In genomic region chrX:146707781-146708180, GRCh38 we compare ENCODE assay signal across 21 cellular contexts.
DNase-seq lines count a peak whose midpoint lies in the region; ATAC-seq lines count a peak whose summit lies in the region.
"Had no signal": no experiment of that assay in that cellular context is flagged by ENCODE, and none has a peak within 500 bp of the region (broad histone marks: within the 10 kb centered on the region; RNA-seq: fewer than 3 reads in every experiment).

No MANE protein-coding gene starts in this region.

- DNase-seq in DMS53 (lab: John Stamatoyannopoulos, UW) (peak; percentile 1), DMS53 treated with DMSO at 0.1 percent for 48 hours (lab: John Stamatoyannopoulos, UW; ENCODE audit: unreplicated experiment) (no peak), NT2/D1 (ENCODE audit: low read depth, low spot score) (peak; percentile 27), iPS DF 4.7 (ENCODE audit: extremely low read depth, low spot score) (peak; percentile 3), NAMALWA (ENCODE audit: low spot score) (no peak), NCI-H1694 treated with DMSO at 0.1 percent for 48 hours (lab: John Stamatoyannopoulos, UW) (no peak)
- DNase-seq: 8988T; EL; GOT3; Karpas-422; MG63; NCI-H1436; NCI-H1930; NCI-H226; NCI-H510A treated with DMSO at 0.1 percent for 48 hours; NCI-H748 treated with DMSO at 0.1 percent for 48 hours; NK-92 treated with Interleukin-12 subunit alpha and Interleukin-12 subunit beta, amount 100 ng/mL, for 24 hours; Peyer's patch had no signal

- ATAC-seq in GM21423 (IDR thresholded peaks at IDR 0.05; ENCODE audit: unreplicated experiment) (no peak), GM21526 (IDR thresholded peaks at IDR 0.05; ENCODE audit: low FRiP score, unreplicated experiment) (no peak)
- ATAC-seq: SK-N-SH treated with all-trans-retinoic acid at 6 μM for 48 hours had no signal

- no peaks in the 10 kb centered on the region for H3K36me3 ChIP-seq in NT2/D1 (ENCODE audit: insufficient read depth, insufficient read length, low read length)
- H3K36me3 ChIP-seq: MG63, Peyer's patch had no signal

- no peaks in the 10 kb centered on the region for H3K4me1 ChIP-seq in NT2/D1 (ENCODE audit: insufficient read depth, insufficient read length)
- H3K4me1 ChIP-seq: Peyer's patch had no signal

- H3K4me3 ChIP-seq in NT2/D1 (ENCODE audit: insufficient read length, low read depth), result no peak overlapping the region
- H3K4me3 ChIP-seq: MG63, Peyer's patch had no signal

- H3K27me3 ChIP-seq in NT2/D1 (ENCODE audit: insufficient read depth, insufficient read length), result no peaks in the 10 kb centered on the region
- H3K27me3 ChIP-seq: MG63, Peyer's patch had no signal

- no peaks in the 10 kb centered on the region for H3K9me3 ChIP-seq in NT2/D1 (ENCODE audit: insufficient read depth, low read length)
- H3K9me3 ChIP-seq: MG63, Peyer's patch had no signal

- H3K9ac ChIP-seq in NT2/D1 (ENCODE audit: insufficient read length, low read depth), result no peak overlapping the region

Comparison
In these comparisons a context has a peak if more than half of its experiments do, and no peak if none do; other contexts are left out.
1. DNase-seq: peak in DMS53 (single experiment), NT2/D1 (single experiment) and iPS DF 4.7 (single experiment); none in DMS53 treated with DMSO at 0.1 percent for 48 hours (single experiment), NAMALWA (single experiment) and NCI-H1694 treated with DMSO at 0.1 percent for 48 hours (single experiment).